13 cellular contexts compared by ENCODE assay signal in the genomic region with DNA sequence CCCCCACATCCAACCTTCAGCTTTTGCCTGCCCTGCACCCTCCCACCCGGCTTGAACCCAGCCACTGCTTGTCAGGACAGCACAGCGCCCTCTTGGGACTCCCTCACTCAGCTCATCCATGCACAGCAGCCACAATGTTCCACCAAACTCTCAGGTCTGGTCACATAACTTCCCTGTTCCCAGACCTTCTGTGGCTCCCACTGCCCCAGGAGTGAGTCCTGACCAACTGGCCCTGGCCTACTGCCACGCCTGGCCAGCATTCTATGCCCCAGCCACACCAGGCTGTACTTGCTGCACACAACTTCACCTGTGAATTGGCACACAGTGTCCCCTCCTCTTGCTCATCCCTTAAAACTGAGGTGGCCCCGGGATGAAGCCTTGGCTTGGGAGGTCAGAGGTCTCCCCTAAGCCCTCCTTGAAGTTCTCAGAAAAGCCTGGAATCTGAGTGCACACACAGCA. TPM values are rescaled to one million over a fixed set of nuclear protein-coding genes. Genes with fewer than 3 reads are reported as not detected.
A peak's percentile ranks its signal among the peaks of the same experiment; 100 is the strongest.
DNase-seq lines count a peak whose midpoint lies in the region; ATAC-seq and TF ChIP-seq lines count a peak whose summit lies in the region.
"Had no signal": no experiment of that assay in that cellular context is flagged by ENCODE, and none has a peak within 500 bp of the region (broad histone marks: within the 10 kb centered on the region; RNA-seq: fewer than 3 reads in every experiment).

No MANE protein-coding gene starts in this region.

- no peak for TF ChIP-seq CTCF in SK-N-SH (IDR thresholded peaks at IDR 0.05)
- TF ChIP-seq CTCF in endodermal cell (conservative IDR thresholded peaks at IDR 0.05): peak; percentile 56
- no peak for TF ChIP-seq CTCF in sigmoid colon (IDR thresholded peaks at IDR 0.05)

- H3K36me3 ChIP-seq in SK-N-SH (replicated peaks in 1 of 2; ENCODE audit: control insufficient read depth in 1 of 2, insufficient read depth in 2 of 2, low read length in 1 of 2) (peaks cover 0 to 65% of the 10 kb centered on the region in 2 experiments), endodermal cell (ENCODE audit: control insufficient read depth, insufficient read depth, low read length) (peaks cover 79% of the 10 kb centered on the region), sigmoid colon (peaks cover 36 to 98% (median 73%) of the 10 kb centered on the region in 4 donors)

- H3K4me3 Mint-ChIP-seq in endodermal cell: no peak overlapping the region
- H3K4me3 Mint-ChIP-seq: activated naive CD4-positive, alpha-beta T cell treated with anti-CD3 and anti-CD28 coated beads, Interleukin-2, amount 50 U/mL, for 24 hours had no signal

- H3K4me1 ChIP-seq in SK-N-SH (ENCODE audit: control insufficient read depth in 1 of 2, insufficient read depth in 2 of 2, low read depth in 1 of 2, low read length in 1 of 2) (no peaks in the 10 kb centered on the region), endodermal cell (ENCODE audit: control insufficient read depth, insufficient read depth, low read length) (no peaks in the 10 kb centered on the region), sigmoid colon (peaks cover 0 to 15% (median 5%) of the 10 kb centered on the region in 4 donors)
- H3K4me1 ChIP-seq: prostate gland had no signal

- no peaks in the 10 kb centered on the region for H3K9me3 Mint-ChIP-seq in endodermal cell
- H3K9me3 Mint-ChIP-seq: activated naive CD4-positive, alpha-beta T cell treated with anti-CD3 and anti-CD28 coated beads, Interleukin-2, amount 50 U/mL, for 24 hours had no signal

- DNase-seq in SK-N-SH (peak; percentile 24), HuH-7.5 (ENCODE audit: low spot score) (peak; percentile 51), endodermal cell (peak; percentile 71), sigmoid colon (peak; percentile 53), NCI-H446 (lab: John Stamatoyannopoulos, UW) (no peak)
- DNase-seq in stimulated activated CD4-positive, alpha-beta T cell treated with anti-CD3 and anti-CD28 coated beads, Interleukin-4, amount 100 ng/mL, for 24 hours: no peak
- DNase-seq: GDM1, Kasumi-1 had no signal

- H3K27me3 ChIP-seq in SK-N-SH (ENCODE audit: insufficient read depth) (no peaks in the 10 kb centered on the region), endodermal cell (ENCODE audit: control insufficient read depth, insufficient read depth, low read length, poor library complexity, severe bottlenecking) (no peaks in the 10 kb centered on the region), sigmoid colon (no peaks in the 10 kb centered on the region)

- H3K4me3 ChIP-seq in SK-N-SH (ENCODE audit: low read depth in 2 of 2, low read length in 1 of 2) (no peak overlapping the region), endodermal cell (ENCODE audit: low read length) (no peak overlapping the region), sigmoid colon (no peak overlapping the region)
- H3K4me3 ChIP-seq: prostate gland had no signal

- ATAC-seq in SK-N-SH treated with all-trans-retinoic acid at 6 μM for 48 hours (no peak), HG03521 (IDR thresholded peaks at IDR 0.05; ENCODE audit: unreplicated experiment) (no peak)

- H4K20me1 ChIP-seq in SK-N-SH (ENCODE audit: insufficient read depth): no peaks in the 10 kb centered on the region

- POLR2A ChIA-PET in SK-N-SH (lab: Yijun Ruan, JAX): no interaction called here

- peaks cover 82% of the 10 kb centered on the region for H3K36me3 Mint-ChIP-seq in endodermal cell (ENCODE audit: low read depth)
- H3K36me3 Mint-ChIP-seq: activated naive CD4-positive, alpha-beta T cell treated with anti-CD3 and anti-CD28 coated beads, Interleukin-2, amount 50 U/mL, for 24 hours had no signal

- H2AFZ ChIP-seq in SK-N-SH (ENCODE audit: low read depth): no peak overlapping the region

- H3K27ac Mint-ChIP-seq in endodermal cell: no peak overlapping the region

- H3K4me2 ChIP-seq in SK-N-SH: no peak overlapping the region

- no peak for TF ChIP-seq RAD21 in SK-N-SH (IDR thresholded peaks at IDR 0.05; ENCODE audit: low read length)

- 69% methylated on average over 4 of the region's 4 CpGs for WGBS in SK-N-SH (ENCODE audit: low lambda C conversion rate)
- 86 to 93% methylated on average over 1 to 4 of the region's 4 CpGs for WGBS in endodermal cell (ENCODE audit: insufficient coverage in 1 of 2, insufficient read length in 1 of 2), 2 experiments
- 83 to 84% methylated on average over 4 of the region's 4 CpGs for WGBS in sigmoid colon, 2 donors

- TF ChIP-seq POLR2A in sigmoid colon (IDR thresholded peaks at IDR 0.05): no peak

- CTCF ChIA-PET in SK-N-SH (lab: Yijun Ruan, JAX): interaction anchor here (0.6 to 15.6 kb wide), 4 partner anchors 8 to 135 kb away, joined by 3 to 399 read pairs (median 6); partner anchors contain the start of gene PLXNB1

- H3K4me1 Mint-ChIP-seq in endodermal cell: no peaks in the 10 kb centered on the region
- H3K4me1 Mint-ChIP-seq: activated naive CD4-positive, alpha-beta T cell treated with anti-CD3 and anti-CD28 coated beads, Interleukin-2, amount 50 U/mL, for 24 hours had no signal

- no peaks in the 10 kb centered on the region for H3K9me2 ChIP-seq in SK-N-SH

- H3K27ac ChIP-seq in SK-N-SH (ENCODE audit: low read depth in 2 of 2, low read length in 1 of 2) (no peak overlapping the region), endodermal cell (ENCODE audit: low read depth, low read length) (no peak overlapping the region), sigmoid colon (peak overlapping the region; percentile 3 to 89 (median 28))
- H3K27ac ChIP-seq: prostate gland had no signal

- intact Hi-C loops in sigmoid colon (cut with DNase I): loop anchor here (2.0 kb wide), 1 partner anchor 16 kb away; no protein-coding TSS in a partner anchor

- no peaks in the 10 kb centered on the region for H3K79me2 ChIP-seq in SK-N-SH (ENCODE audit: insufficient read depth)

- TF ChIP-seq EP300 in SK-N-SH (IDR thresholded peaks at IDR 0.05; ENCODE audit: borderline replicate concordance in 1 of 2, low read depth in 1 of 2, low read length in 1 of 2) (no peak), sigmoid colon (IDR thresholded peaks at IDR 0.05) (no peak)

- H3F3A ChIP-seq in SK-N-SH (replicated peaks; ENCODE audit: insufficient read depth): no peaks in the 10 kb centered on the region

- no peaks in the 10 kb centered on the region for H3K9me3 ChIP-seq in SK-N-SH
- no peaks in the 10 kb centered on the region for H3K9me3 ChIP-seq in endodermal cell (ENCODE audit: control insufficient read depth, low read length)
- H3K9me3 ChIP-seq in sigmoid colon: no peaks in the 10 kb centered on the region
- H3K9me3 ChIP-seq: prostate gland had no signal

- no peaks in the 10 kb centered on the region for H3K27me3 Mint-ChIP-seq in endodermal cell (ENCODE audit: insufficient read depth)
- H3K27me3 Mint-ChIP-seq: activated naive CD4-positive, alpha-beta T cell treated with anti-CD3 and anti-CD28 coated beads, Interleukin-2, amount 50 U/mL, for 24 hours had no signal

- H3K9ac ChIP-seq in SK-N-SH: no peak overlapping the region
- no peak overlapping the region for H3K9ac ChIP-seq in endodermal cell (ENCODE audit: extremely low read depth, low read length, poor library complexity, severe bottlenecking)

TF ChIP-seq in SK-N-SH, 30 proteins besides CTCF, POLR2A, EP300 and RAD21 (continues in another document):
- TF ChIP-seq MEF2A (IDR thresholded peaks at IDR 0.05; ENCODE audit: borderline replicate concordance, low read depth): no peak
- no peak for TF ChIP-seq FOSL2 (IDR thresholded peaks at IDR 0.05; ENCODE audit: borderline replicate concordance, low read depth)
- no peak for TF ChIP-seq EZH2phosphoT487 (IDR thresholded peaks at IDR 0.05; ENCODE audit: borderline replicate concordance, low read depth)

RNA-seq across cellular contexts. Expression of gene PLXNB1, which starts 21.0 kb away (rescaled TPM):
- polyA plus RNA-seq in SK-N-SH (2012; rRNA removed) (38.0 and 39.8 TPM in 2 replicates), sigmoid colon (10 to 100 TPM; 10.2 to 88.0 (median 10.4) TPM)
- polyA plus RNA-seq in SK-N-SH (2012; cell fraction: cytosol; rRNA removed): 6.5 and 13.9 TPM in 2 replicates
- 195 and 267 TPM in 2 replicates for polyA plus RNA-seq in SK-N-SH (2012; cell fraction: nucleus; rRNA removed)
- total RNA-seq in endodermal cell (100 to 1,000 TPM; 175 to 216 TPM), sigmoid colon (100 to 1,000 TPM in 1 of 4 donors, 10 to 100 TPM in 3; 59.9 to 162 (median 79.7) TPM)
- 165 TPM for polyA plus RNA-seq in endodermal cell (2013, experiment 1 of 2)
- polyA plus RNA-seq in endodermal cell (2013, experiment 2 of 2): 157 TPM

RNA-seq across cellular contexts. Expression of gene CCDC51, which starts 31.1 kb away (rescaled TPM):
- polyA plus RNA-seq in SK-N-SH (2012; rRNA removed): 24.2 and 29.6 TPM in 2 replicates
- polyA plus RNA-seq in SK-N-SH (2012; cell fraction: cytosol; rRNA removed): 22.7 and 27.4 TPM in 2 replicates
- 15.3 and 20.4 TPM in 2 replicates for polyA plus RNA-seq in SK-N-SH (2012; cell fraction: nucleus; rRNA removed)
- total RNA-seq in endodermal cell: 10 to 100 TPM; 14.5 to 14.6 TPM
- 15.2 TPM for polyA plus RNA-seq in endodermal cell (2013, experiment 1 of 2)
- polyA plus RNA-seq in endodermal cell (2013, experiment 2 of 2): 14.4 TPM
- 10 to 100 TPM in 3 of 4 donors, 1 to 10 TPM in 1; 9.4 to 22.5 (median 13.1) TPM for total RNA-seq in sigmoid colon
- polyA plus RNA-seq in sigmoid colon: 10 to 100 TPM; 12.7 to 21.6 (median 18.6) TPM

RNA-seq across cellular contexts. Expression of gene TMA7, which starts 31.2 kb away (rescaled TPM):
- polyA plus RNA-seq in SK-N-SH (2012; rRNA removed): 393 and 438 TPM in 2 replicates
- 655 and 1,170 TPM in 2 replicates for polyA plus RNA-seq in SK-N-SH (2012; cell fraction: cytosol; rRNA removed)
- 91.0 and 95.9 TPM in 2 replicates for polyA plus RNA-seq in SK-N-SH (2012; cell fraction: nucleus; rRNA removed)
- 100 to 1,000 TPM; 290 to 326 TPM for total RNA-seq in endodermal cell
- polyA plus RNA-seq in endodermal cell (2013, experiment 1 of 2): 420 TPM
- polyA plus RNA-seq in endodermal cell (2013, experiment 2 of 2): 414 TPM
- 100 to 1,000 TPM; 146 to 352 (median 244) TPM for total RNA-seq in sigmoid colon
- polyA plus RNA-seq in sigmoid colon: 100 to 1,000 TPM; 419 to 762 (median 624) TPM

RNA-seq across cellular contexts. Expression of gene FBXW12, which starts 36.8 kb away (rescaled TPM):
- 0.07 TPM in 1 of 2 replicates, not detected in the other for polyA plus RNA-seq in SK-N-SH (2012; rRNA removed)
- 0.04 TPM in 1 of 2 replicates, not detected in the other for polyA plus RNA-seq in SK-N-SH (2012; cell fraction: cytosol; rRNA removed)
- polyA plus RNA-seq in SK-N-SH (2012; cell fraction: nucleus; rRNA removed): 0.11 and 0.13 TPM in 2 replicates
- total RNA-seq in endodermal cell: 1 to 10 TPM in 1 of 2 donors, under 1 TPM in 1; 0.13 to 1.4 TPM
- polyA plus RNA-seq in endodermal cell (2013, experiment 1 of 2): 0.61 TPM
- polyA plus RNA-seq in endodermal cell (2013, experiment 2 of 2): 0.62 TPM
- total RNA-seq in sigmoid colon: not detected
- not detected for polyA plus RNA-seq in sigmoid colon
- polyA plus RNA-seq: keratinocyte had no signal

RNA-seq across cellular contexts. Expression of gene ATRIP, which starts 37.7 kb away (rescaled TPM):
- polyA plus RNA-seq in SK-N-SH (2012; rRNA removed) (5.6 and 6.5 TPM in 2 replicates), sigmoid colon (1 to 10 TPM; 1.8 to 6.2 (median 2.4) TPM)
- polyA plus RNA-seq in SK-N-SH (2012; cell fraction: cytosol; rRNA removed): 4.0 and 4.3 TPM in 2 replicates
- 12.5 and 14.9 TPM in 2 replicates for polyA plus RNA-seq in SK-N-SH (2012; cell fraction: nucleus; rRNA removed)
- total RNA-seq in endodermal cell (10 to 100 TPM; 11.7 to 16.1 TPM), sigmoid colon (1 to 10 TPM; 3.4 to 9.4 (median 5.2) TPM)
- 11.6 TPM for polyA plus RNA-seq in endodermal cell (2013, experiment 1 of 2)
- polyA plus RNA-seq in endodermal cell (2013, experiment 2 of 2): 15.2 TPM

Comparison
In these comparisons a context has a peak if more than half of its experiments do, and no peak if none do; other contexts are left out.
1. DNase-seq: peak in SK-N-SH (single experiment), HuH-7.5 (single experiment), endodermal cell (single experiment) and sigmoid colon (single experiment); none in stimulated activated CD4-positive, alpha-beta T cell treated with anti-CD3 and anti-CD28 coated beads, Interleukin-4, amount 100 ng/mL, for 24 hours (single experiment) and NCI-H446 (0 of 2).
2. H3K27ac ChIP-seq: peak in sigmoid colon (4 of 4); none in SK-N-SH (0 of 2) and endodermal cell (single experiment).